18 cellular contexts compared by ENCODE assay signal in the genomic region with DNA sequence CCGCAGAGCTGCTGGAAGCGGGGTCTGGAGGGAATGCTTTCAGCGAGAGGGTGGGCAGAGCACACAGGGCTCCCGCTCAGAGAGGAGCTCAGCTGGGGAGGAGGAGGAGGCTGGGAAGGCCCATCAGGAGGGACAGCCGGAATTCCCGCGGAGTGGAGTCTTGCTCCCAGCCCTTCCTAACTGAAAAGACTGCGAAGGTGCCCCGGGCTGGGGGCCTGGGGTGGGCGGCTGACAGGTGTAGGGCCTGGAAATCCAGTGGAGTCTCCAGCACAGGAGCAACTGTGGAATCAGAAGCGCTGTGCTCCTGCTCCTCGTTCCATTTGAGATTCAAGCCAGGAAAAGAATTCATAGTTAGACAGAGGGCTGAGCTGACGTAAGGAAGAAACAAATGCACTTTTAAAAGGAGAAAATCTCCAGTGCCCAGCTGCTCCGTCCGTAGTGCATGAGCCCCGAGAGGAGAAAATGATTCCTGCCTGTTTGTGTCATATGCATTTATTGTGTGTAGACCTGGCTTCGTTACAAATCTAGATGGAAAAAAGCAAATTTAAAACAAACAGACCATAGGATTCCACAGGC.
DNase-seq lines count a peak whose midpoint lies in the region; ATAC-seq and TF ChIP-seq lines count a peak whose summit lies in the region.
"Had no signal": no experiment of that assay in that cellular context is flagged by ENCODE, and none has a peak within 500 bp of the region (broad histone marks: within the 10 kb centered on the region; RNA-seq: fewer than 3 reads in every experiment).

No MANE protein-coding gene starts in this region.

- H3K4me3 ChIP-seq in esophagus muscularis mucosa (peak overlapping the region; percentile 3 to 30 (median 28)), stomach smooth muscle (ENCODE audit: low read length in 2 of 2) (peak overlapping the region; percentile 50 to 60)

- H3K9me3 ChIP-seq in esophagus muscularis mucosa = no peaks in the 10 kb centered on the region
- no peaks in the 10 kb centered on the region for H3K9me3 ChIP-seq in stomach smooth muscle (ENCODE audit: control insufficient read depth in 2 of 2, low read length in 2 of 2)

- H3K9me3 Mint-ChIP-seq in nephron = no peaks in the 10 kb centered on the region
- H3K9me3 Mint-ChIP-seq: CD4-positive, alpha-beta T cell had no signal

- peaks cover 18 to 66% (median 53%) of the 10 kb centered on the region in 4 donors for H3K4me1 ChIP-seq in esophagus muscularis mucosa
- H3K4me1 ChIP-seq in stomach smooth muscle (ENCODE audit: control insufficient read depth, insufficient read depth, low read length) = peaks cover 66% of the 10 kb centered on the region

- peaks cover 8% of the 10 kb centered on the region for H3K27me3 Mint-ChIP-seq in nephron (ENCODE audit: low read depth)
- H3K27me3 Mint-ChIP-seq: B cell had no signal

- peak overlapping the region in 2 of 3 experiments; percentile 40 to 43 for H3K4me3 Mint-ChIP-seq in nephron
- H3K4me3 Mint-ChIP-seq: B cell; CD4-positive, alpha-beta T cell; IgD-negative memory B cell had no signal

- H3K36me3 Mint-ChIP-seq in nephron (ENCODE audit: low read depth) = peaks cover 3% of the 10 kb centered on the region
- H3K36me3 Mint-ChIP-seq: IgD-negative memory B cell had no signal

- TF ChIP-seq CTCF in esophagus muscularis mucosa (IDR thresholded peaks at IDR 0.05) = no peak
- no peak for TF ChIP-seq CTCF in nephron (IDR thresholded peaks at IDR 0.05; ENCODE audit: unreplicated experiment in 3 of 3)

- TF ChIP-seq POLR2A in esophagus muscularis mucosa (IDR thresholded peaks at IDR 0.05; ENCODE audit: low read depth) = no peak

- peak overlapping the region; percentile 84 to 87 (median 84) for H3K27ac Mint-ChIP-seq in nephron
- H3K27ac Mint-ChIP-seq: B cell; CD4-positive, alpha-beta T cell; IgD-negative memory B cell had no signal

- intact Hi-C loops in esophagus muscularis mucosa (cut with DNase I) = no loop called here

- no peak for TF ChIP-seq EP300 in esophagus muscularis mucosa (IDR thresholded peaks at IDR 0.05)

- ATAC-seq in HG03039 (IDR thresholded peaks at IDR 0.05; ENCODE audit: unreplicated experiment) = no peak

- DNase-seq in DMS 273 (lab: John Stamatoyannopoulos, UW; ENCODE audit: unreplicated experiment) = peak; percentile 33
- DNase-seq in DMS 273 treated with DMSO at 0.1 percent for 48 hours (lab: John Stamatoyannopoulos, UW) = no peak
- DNase-seq in esophagus muscularis mucosa (ENCODE audit: extremely low spot score) = no peak
- DNase-seq in NCI-H1092 (lab: John Stamatoyannopoulos, UW) = no peak
- no peak for DNase-seq in hippocampal formation (lab: John Stamatoyannopoulos, UW)
- DNase-seq: CD4-positive, alpha-beta T cell; DMS79; GOT3; NCI-H1930; NCI-H446; NCI-H69; NK-92 treated with Interleukin-12 subunit alpha and Interleukin-12 subunit beta, amount 100 ng/mL, for 24 hours had no signal

- H3K27ac ChIP-seq in esophagus muscularis mucosa (replicated peaks in 1 of 4) = peak overlapping the region; percentile 44 to 67 (median 54)
- peak overlapping the region; percentile 88 for H3K27ac ChIP-seq in stomach smooth muscle (ENCODE audit: low read length)
- H3K27ac ChIP-seq: 22Rv1 had no signal

- 27% methylated on average over 16 of the region's 17 CpGs for WGBS in esophagus muscularis mucosa

- peak overlapping the region; percentile 51 to 56 for H3K9ac ChIP-seq in stomach smooth muscle (ENCODE audit: low read length in 2 of 2)

- H3K4me1 Mint-ChIP-seq in nephron = peaks cover 76% of the 10 kb centered on the region
- H3K4me1 Mint-ChIP-seq: B cell, IgD-negative memory B cell had no signal

- H3K27me3 ChIP-seq in esophagus muscularis mucosa (no peaks in the 10 kb centered on the region), stomach smooth muscle (ENCODE audit: control insufficient read depth in 1 of 2, insufficient read depth in 2 of 2, low read length in 2 of 2) (no peaks in the 10 kb centered on the region)

- H3K36me3 ChIP-seq in esophagus muscularis mucosa (no peaks in the 10 kb centered on the region), stomach smooth muscle (ENCODE audit: control insufficient read depth in 2 of 2, insufficient read depth in 2 of 2, low read length in 2 of 2) (peaks cover 3 to 4% of the 10 kb centered on the region in 2 donors)
